ENCODE assay signal across 23 cellular contexts in the genomic region with DNA sequence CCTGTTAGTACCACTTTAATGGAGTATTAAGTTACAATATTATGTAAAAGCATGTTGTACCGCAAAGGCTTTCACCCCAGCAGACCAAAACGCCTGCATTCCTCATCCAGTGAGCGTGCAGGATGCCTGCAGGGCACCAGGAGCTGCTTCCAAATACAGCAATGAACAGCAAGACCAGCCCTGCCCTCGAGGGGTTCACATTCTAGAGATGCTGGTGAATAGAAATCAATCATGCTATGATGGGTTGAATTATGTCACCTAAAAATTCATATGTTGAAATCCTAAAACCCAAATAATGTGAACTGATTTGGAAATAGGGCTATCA.
"Had no signal": no experiment of that assay in that cellular context is flagged by ENCODE, and none has a peak within 500 bp of the region (broad histone marks: within the 10 kb centered on the region; RNA-seq: fewer than 3 reads in every experiment).

No MANE protein-coding gene starts in this region.

- H3K27ac ChIP-seq: SK-N-MC, WERI-Rb-1 had no signal

- H3K36me3 ChIP-seq: WERI-Rb-1 had no signal

- DNase-seq: activated CD4-positive, alpha-beta T cell treated with anti-CD3 and anti-CD28 coated beads for 36 hours; activated CD4-positive, alpha-beta T cell treated with anti-CD3 and anti-CD28 coated beads, Interleukin-2, amount 50 U/mL, for 1 hour; activated gamma-delta T cell; activated naive CD4-positive, alpha-beta T cell treated with anti-CD3 and anti-CD28 coated beads for 36 hours; activated T-cell treated with anti-CD3 and anti-CD28 coated beads for 4 hours; activated T-cell treated with anti-CD3 and anti-CD28 coated beads, Interleukin-2, amount 50 U/mL, for 48 hours; amygdala; Kasumi-1; KBM-7; NCI-H1048; NCI-H82; OCI-M1; T-cell; T-helper 2 cell; T1000; WERI-Rb-1 had no signal

- ATAC-seq: activated CD4-positive, alpha-beta T cell treated with anti-CD3 and anti-CD28 coated beads for 36 hours; activated T-helper 17 cell treated with anti-CD3 and anti-CD28 coated beads, Interleukin-2, amount 50 U/mL, for 72 hours; Panc1; Right ventricle myocardium inferior; T-cell had no signal

- H3K4me3 ChIP-seq: SK-N-MC had no signal

- H3K4me1 Mint-ChIP-seq: activated CD4-positive, alpha-beta memory T cell treated with anti-CD3 and anti-CD28 coated beads, Interleukin-2, amount 10 ng/mL, durations not matched to agents 7 days and 5 days; activated CD4-positive, alpha-beta T cell treated with anti-CD3 and anti-CD28 coated beads for 36 hours; T-cell had no signal

- H3K4me3 Mint-ChIP-seq: activated CD4-positive, alpha-beta memory T cell treated with anti-CD3 and anti-CD28 coated beads, Interleukin-2, amount 10 ng/mL, durations not matched to agents 7 days and 5 days; activated CD4-positive, alpha-beta T cell treated with anti-CD3 and anti-CD28 coated beads for 36 hours; activated naive CD4-positive, alpha-beta T cell treated with anti-CD3 and anti-CD28 coated beads for 36 hours; activated naive CD8-positive, alpha-beta T cell; activated T-helper 17 cell treated with anti-CD3 and anti-CD28 coated beads, Interleukin-2, amount 50 U/mL, for 72 hours; brain; T-cell had no signal

- H3K27ac Mint-ChIP-seq: activated CD4-positive, alpha-beta memory T cell treated with anti-CD3 and anti-CD28 coated beads, Interleukin-2, amount 10 ng/mL, durations not matched to agents 7 days and 5 days; activated CD4-positive, alpha-beta T cell treated with anti-CD3 and anti-CD28 coated beads for 36 hours; activated naive CD4-positive, alpha-beta T cell treated with anti-CD3 and anti-CD28 coated beads for 36 hours; activated naive CD8-positive, alpha-beta T cell; activated T-helper 17 cell treated with anti-CD3 and anti-CD28 coated beads, Interleukin-2, amount 50 U/mL, for 72 hours; T-cell had no signal

- H3K27me3 Mint-ChIP-seq: activated CD4-positive, alpha-beta memory T cell treated with anti-CD3 and anti-CD28 coated beads, Interleukin-2, amount 10 ng/mL, durations not matched to agents 7 days and 5 days had no signal

- H3K36me3 Mint-ChIP-seq: activated naive CD8-positive, alpha-beta T cell; T-cell had no signal
